8 cellular contexts compared by ENCODE assay signal in genomic region chr5:176387384-176387925, GRCh38. TPM values are rescaled to one million over a fixed set of nuclear protein-coding genes. Genes with fewer than 3 reads are reported as not detected.
DNase-seq lines count a peak whose midpoint lies in the region; ATAC-seq, FAIRE-seq and TF ChIP-seq lines count a peak whose summit lies in the region.

No MANE protein-coding gene starts in this region.

- peak overlapping the region; percentile 99 for H3K27ac Mint-ChIP-seq in activated T-cell treated with anti-CD3 and anti-CD28 coated beads, Interleukin-2, amount 50 U/mL, for 72 hours
- H3K27ac Mint-ChIP-seq in astrocyte (ENCODE audit: unreplicated experiment) = peak overlapping the region; percentile 100

- H3K9me3 Mint-ChIP-seq in activated T-cell treated with anti-CD3 and anti-CD28 coated beads, Interleukin-2, amount 50 U/mL, for 72 hours = no peaks in the 10 kb centered on the region
- no peaks in the 10 kb centered on the region for H3K9me3 Mint-ChIP-seq in astrocyte (ENCODE audit: unreplicated experiment)

- WGBS in right lobe of liver (ENCODE audit: insufficient coverage, low coverage, low lambda C conversion rate, missing lambda C conversion rate) = 33% methylated on average over 6 of the region's 8 CpGs
- 32 to 34% methylated on average over 8 of the region's 8 CpGs for WGBS in tibial nerve, 2 donors

- ATAC-seq in activated T-cell treated with anti-CD3 and anti-CD28 coated beads, Interleukin-2, amount 50 U/mL, for 72 hours (replicated peaks in 1 of 2) = no peak
- ATAC-seq in right lobe of liver = no peak
- ATAC-seq in GM19324 (IDR thresholded peaks at IDR 0.05; ENCODE audit: low FRiP score, unreplicated experiment) = no peak

- H2AFZ ChIP-seq in astrocyte (ENCODE audit: low read depth, low read length) = no peak overlapping the region

- intact Hi-C loops in right lobe of liver (cut with DNase I) = no loop called here

- H3K27me3 Mint-ChIP-seq in activated T-cell treated with anti-CD3 and anti-CD28 coated beads, Interleukin-2, amount 50 U/mL, for 72 hours (ENCODE audit: low read depth) = no peaks in the 10 kb centered on the region
- no peaks in the 10 kb centered on the region for H3K27me3 Mint-ChIP-seq in astrocyte (ENCODE audit: low read depth, unreplicated experiment)

- H3K4me3 ChIP-seq in astrocyte (ENCODE audit: insufficient read depth, low read depth, low read length) (peak overlapping the region; percentile 76), right lobe of liver (peak overlapping the region; percentile 82 to 97 (median 93)), tibial nerve (peak overlapping the region; percentile 73 to 92 (median 76))

- peaks cover 54% of the 10 kb centered on the region for H3K79me2 ChIP-seq in astrocyte (ENCODE audit: insufficient read depth, low read length)

- no peak for DNase-seq in activated T-cell treated with anti-CD3 and anti-CD28 coated beads, Interleukin-2, amount 50 U/mL, for 72 hours
- DNase-seq in activated T-cell treated with anti-CD3 and anti-CD28 coated beads for 4 hours = no peak
- DNase-seq in astrocyte (ENCODE audit: low read depth) = no peak
- DNase-seq in right lobe of liver = no peak
- no peak for DNase-seq in tibial nerve (ENCODE audit: low spot score in 2 of 2)
- DNase-seq in NCI-H345 (lab: John Stamatoyannopoulos, UW) = no peak
- DNase-seq in LoVo (ENCODE audit: low spot score) = no peak

- H3K9me3 ChIP-seq in astrocyte (ENCODE audit: insufficient read depth, low read depth, low read length) (no peaks in the 10 kb centered on the region), right lobe of liver (no peaks in the 10 kb centered on the region), tibial nerve (no peaks in the 10 kb centered on the region)

- H3K36me3 Mint-ChIP-seq in activated T-cell treated with anti-CD3 and anti-CD28 coated beads, Interleukin-2, amount 50 U/mL, for 72 hours (ENCODE audit: insufficient read depth in 2 of 2) = peaks cover 8 to 39% of the 10 kb centered on the region in 2 donors
- H3K36me3 Mint-ChIP-seq in astrocyte (ENCODE audit: low read depth, unreplicated experiment) = peaks cover 11% of the 10 kb centered on the region

- H3K9ac ChIP-seq in astrocyte (ENCODE audit: low read length) = peak overlapping the region; percentile 95

- H3K27ac ChIP-seq in astrocyte (ENCODE audit: low read depth, low read length) (peak overlapping the region; percentile 95), right lobe of liver (no peak overlapping the region), tibial nerve (peak overlapping the region in 1 of 4 donors; percentile 95)

- H3K27me3 ChIP-seq in astrocyte (ENCODE audit: insufficient read depth, low read length) = no peaks in the 10 kb centered on the region
- no peaks in the 10 kb centered on the region for H3K27me3 ChIP-seq in right lobe of liver
- H3K27me3 ChIP-seq in tibial nerve = no peaks in the 10 kb centered on the region

- TF ChIP-seq POLR2A in right lobe of liver (IDR thresholded peaks at IDR 0.05) (no peak), tibial nerve (IDR thresholded peaks at IDR 0.05) (no peak)

- TF ChIP-seq CTCF in astrocyte (IDR thresholded peaks at IDR 0.05; ENCODE audit: insufficient read depth, low read depth, low read length) = no peak
- no peak for TF ChIP-seq CTCF in right lobe of liver (IDR thresholded peaks at IDR 0.05)
- TF ChIP-seq CTCF in tibial nerve (IDR thresholded peaks at IDR 0.05) = no peak

- H3K4me1 ChIP-seq in astrocyte (ENCODE audit: insufficient read depth, low read length) = peaks cover 13% of the 10 kb centered on the region
- peaks cover 0 to 27% (median 6%) of the 10 kb centered on the region in 4 donors for H3K4me1 ChIP-seq in right lobe of liver
- H3K4me1 ChIP-seq in tibial nerve = peaks cover 0 to 35% (median 15%) of the 10 kb centered on the region in 4 donors

- peak overlapping the region; percentile 93 for H3K4me2 ChIP-seq in astrocyte (ENCODE audit: low read length)

- H3K4me3 Mint-ChIP-seq in activated T-cell treated with anti-CD3 and anti-CD28 coated beads, Interleukin-2, amount 50 U/mL, for 72 hours = peak overlapping the region; percentile 97 to 100
- H3K4me3 Mint-ChIP-seq in astrocyte (ENCODE audit: unreplicated experiment) = peak overlapping the region; percentile 100

- H4K20me1 ChIP-seq in astrocyte (ENCODE audit: insufficient read depth, low read length) = peaks cover 45% of the 10 kb centered on the region

- FAIRE-seq in astrocyte (lab: Jason Lieb, UNC) = no peak

- H3K36me3 ChIP-seq in astrocyte (ENCODE audit: insufficient read depth, low read length) (peaks cover 26% of the 10 kb centered on the region), right lobe of liver (peaks cover 0 to 35% (median 12%) of the 10 kb centered on the region in 4 donors), tibial nerve (peaks cover 0 to 66% (median 18%) of the 10 kb centered on the region in 3 donors)

- peaks cover 35% of the 10 kb centered on the region for H3K4me1 Mint-ChIP-seq in activated T-cell treated with anti-CD3 and anti-CD28 coated beads, Interleukin-2, amount 50 U/mL, for 72 hours (ENCODE audit: low read depth)
- H3K4me1 Mint-ChIP-seq in astrocyte (ENCODE audit: low read depth, unreplicated experiment) = peaks cover 7% of the 10 kb centered on the region

- no peak for TF ChIP-seq EP300 in tibial nerve (IDR thresholded peaks at IDR 0.05)

RNA-seq across cellular contexts. Expression of gene NOP16, which starts 0.9 kb away (rescaled TPM):
- 10 to 100 TPM; 41.8 to 42.3 TPM for total RNA-seq in activated T-cell treated with anti-CD3 and anti-CD28 coated beads, Interleukin-2, amount 50 U/mL, for 72 hours
- 39.3 and 46.3 TPM in 2 replicates for total RNA-seq in astrocyte
- 10 to 100 TPM; 12.8 to 19.6 (median 17.2) TPM for total RNA-seq in right lobe of liver
- 10 to 100 TPM in 1 of 4 donors, 1 to 10 TPM in 3; 6.1 to 17.7 (median 6.6) TPM for total RNA-seq in tibial nerve

RNA-seq across cellular contexts. Expression of gene HIGD2A, which starts 1.1 kb away (rescaled TPM):
- total RNA-seq in activated T-cell treated with anti-CD3 and anti-CD28 coated beads, Interleukin-2, amount 50 U/mL, for 72 hours = 100 to 1,000 TPM; 109 to 135 TPM
- 103 and 108 TPM in 2 replicates for total RNA-seq in astrocyte
- 100 to 1,000 TPM in 2 of 6 experiments, 10 to 100 TPM in 4; 39.0 to 107 (median 56.5) TPM for total RNA-seq in right lobe of liver
- total RNA-seq in tibial nerve = 10 to 100 TPM; 54.3 to 96.3 (median 85.1) TPM

RNA-seq across cellular contexts. Expression of gene ARL10, which starts 22.2 kb away (rescaled TPM):
- total RNA-seq in activated T-cell treated with anti-CD3 and anti-CD28 coated beads, Interleukin-2, amount 50 U/mL, for 72 hours = 10 to 100 TPM in 1 of 2 donors, 1 to 10 TPM in 1; 7.5 to 14.0 TPM
- total RNA-seq in astrocyte (13.2 and 14.3 TPM in 2 replicates), right lobe of liver (1 to 10 TPM in 5 of 6 experiments, under 1 TPM in 1; 0.93 to 2.4 (median 1.1) TPM), tibial nerve (10 to 100 TPM; 12.0 to 54.6 (median 16.9) TPM)

RNA-seq across cellular contexts. Expression of gene KIAA1191, which starts 25.9 kb away (rescaled TPM):
- total RNA-seq in activated T-cell treated with anti-CD3 and anti-CD28 coated beads, Interleukin-2, amount 50 U/mL, for 72 hours = 10 to 100 TPM; 56.7 to 59.0 TPM
- total RNA-seq in astrocyte (163 and 164 TPM in 2 replicates), right lobe of liver (10 to 100 TPM; 49.7 to 65.0 (median 57.6) TPM), tibial nerve (10 to 100 TPM; 77.9 to 91.3 (median 90.0) TPM)

RNA-seq across cellular contexts. Expression of gene CLTB, which starts 28.9 kb away (rescaled TPM):
- total RNA-seq in activated T-cell treated with anti-CD3 and anti-CD28 coated beads, Interleukin-2, amount 50 U/mL, for 72 hours = 10 to 100 TPM; 38.1 to 41.9 TPM
- total RNA-seq in astrocyte (89.2 and 117 TPM in 2 replicates), right lobe of liver (10 to 100 TPM; 28.6 to 73.0 (median 31.3) TPM), tibial nerve (100 to 1,000 TPM; 183 to 233 (median 197) TPM)
